10 cellular contexts compared by ENCODE assay signal in the genomic region with DNA sequence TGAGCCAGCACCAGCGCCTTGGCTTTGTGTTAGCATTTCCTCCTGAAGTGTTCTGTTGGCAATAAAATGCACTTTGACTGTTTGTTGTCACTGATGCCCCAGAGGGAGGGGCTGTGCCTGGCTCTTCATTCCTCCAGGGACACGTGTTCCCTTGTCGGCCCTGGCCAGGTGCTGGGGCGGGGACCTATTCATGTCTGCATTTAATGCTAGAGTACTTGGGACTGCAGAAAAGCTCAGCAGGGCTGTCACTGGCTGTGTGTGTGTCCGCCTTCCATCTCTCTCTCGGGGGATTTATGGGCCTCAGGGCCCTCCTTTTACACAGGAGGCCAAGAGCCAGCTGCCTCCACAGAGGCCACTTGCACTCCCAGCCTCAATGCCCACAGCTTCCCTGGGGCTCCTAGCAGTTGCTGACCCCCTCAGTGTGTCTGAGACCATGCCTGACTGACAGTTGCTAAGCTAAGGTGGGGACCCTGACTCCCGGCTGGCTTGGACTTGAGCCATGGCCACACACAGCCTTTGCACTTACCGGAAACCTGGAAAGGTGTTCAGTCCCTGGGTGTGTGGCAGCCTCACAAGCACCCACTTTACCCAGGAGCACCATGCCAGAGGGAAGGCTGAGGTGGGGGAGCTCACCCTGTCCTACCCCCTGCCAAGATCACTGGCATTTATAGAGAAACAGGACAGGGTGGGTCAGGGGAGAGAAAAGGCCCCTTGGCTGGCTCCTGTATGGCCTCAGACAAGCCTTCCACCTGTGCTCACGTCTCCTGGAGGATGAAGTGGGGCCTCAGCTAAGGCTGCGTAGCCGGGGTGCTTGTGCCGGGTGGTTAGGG. TPM values are rescaled to one million over a fixed set of nuclear protein-coding genes. Genes with fewer than 3 reads are reported as not detected.
DNase-seq lines count a peak whose midpoint lies in the region; ATAC-seq and TF ChIP-seq lines count a peak whose summit lies in the region.
"Had no signal": no experiment of that assay in that cellular context is flagged by ENCODE, and none has a peak within 500 bp of the region (broad histone marks: within the 10 kb centered on the region; RNA-seq: fewer than 3 reads in every experiment).

No MANE protein-coding gene starts in this region.

- WGBS in ovary, 3 donors, result 64 to 73% (median 65%) methylated on average over 11 to 12 of the region's 12 CpGs

- H3K4me1 ChIP-seq in foreskin keratinocyte, result peaks cover 14% of the 10 kb centered on the region
- peaks cover 5% of the 10 kb centered on the region for H3K4me1 ChIP-seq in ovary (ENCODE audit: insufficient read depth)

- ATAC-seq in foreskin keratinocyte (peak; percentile 30), GM19328 (IDR thresholded peaks at IDR 0.05; ENCODE audit: unreplicated experiment) (no peak)

- H3K9me3 ChIP-seq in ovary, result no peaks in the 10 kb centered on the region

- TF ChIP-seq POLR2A in ovary (IDR thresholded peaks at IDR 0.05), result no peak

- H3K36me3 ChIP-seq in ovary, result no peaks in the 10 kb centered on the region

- DNase-seq in ELF-1 (ENCODE audit: low read depth, low spot score), result peak; percentile 82
- DNase-seq in NCI-H526 treated with DMSO at 0.1 percent for 48 hours (lab: John Stamatoyannopoulos, UW), result peak; percentile 64
- peak in 1 of 2 donors; percentile 64 for DNase-seq in foreskin keratinocyte
- peak in 3 of 5 donors; percentile 26 to 36 (median 32) for DNase-seq in ovary
- no peak for DNase-seq in activated effector memory CD4-positive, alpha-beta T cell treated with anti-CD3 and anti-CD28 coated beads, Interleukin-2, amount 50 U/mL, for 16 hours
- DNase-seq in activated T-cell treated with anti-CD3 and anti-CD28 coated beads, Interleukin-2, amount 50 U/mL, for 1 hour, result no peak
- no peak for DNase-seq in nucleus accumbens (lab: John Stamatoyannopoulos, UW)
- DNase-seq: activated CD4-positive, alpha-beta T cell treated with anti-CD3 and anti-CD28 coated beads, Interleukin-2, amount 10 ng/mL, durations not matched to agents 24 days and 14 days; HCEC 1CT had no signal

- TF ChIP-seq CTCF in foreskin keratinocyte (conservative IDR thresholded peaks at IDR 0.05) (no peak), ovary (IDR thresholded peaks at IDR 0.05) (no peak)

- H3K27ac ChIP-seq in foreskin keratinocyte (peak overlapping the region; percentile 16), ovary (peak overlapping the region; percentile 29 to 30)

- H3K27me3 ChIP-seq in foreskin keratinocyte (no peaks in the 10 kb centered on the region), ovary (no peaks in the 10 kb centered on the region)

- no peak for TF ChIP-seq EP300 in ovary (IDR thresholded peaks at IDR 0.05)

- intact Hi-C loops in ovary (cut with DNase I), result loop anchor here (5.0 to 10.0 kb wide), 5 partner anchors 84 to 382 kb away; a partner anchor contains a TSS

- H3K4me3 ChIP-seq in ovary, result no peak overlapping the region

RNA-seq across cellular contexts. Expression of a gene that starts 27.8 kb away (rescaled TPM):
- total RNA-seq in foreskin keratinocyte, result 35.0 and 35.9 TPM in 2 replicates
- polyA plus RNA-seq in foreskin keratinocyte, result 19.7 and 20.6 TPM in 2 replicates
- total RNA-seq in ovary, result 10 to 100 TPM in 5 of 7 donors, 1 to 10 TPM in 2; 9.0 to 20.2 (median 10.4) TPM
- polyA plus RNA-seq in ovary, result 10 to 100 TPM in 1 of 2 donors, 1 to 10 TPM in 1; 1.4 to 11.5 TPM

RNA-seq across cellular contexts. Expression of a gene that starts 32.8 kb away (rescaled TPM):
- 49.3 and 59.0 TPM in 2 replicates for total RNA-seq in foreskin keratinocyte
- 47.0 and 56.0 TPM in 2 replicates for polyA plus RNA-seq in foreskin keratinocyte
- total RNA-seq in ovary, result 10 to 100 TPM; 11.1 to 44.3 (median 13.2) TPM
- 10 to 100 TPM in 1 of 2 donors, 1 to 10 TPM in 1; 9.5 to 12.1 TPM for polyA plus RNA-seq in ovary

Comparison
In these comparisons a context has a peak if more than half of its experiments do, and no peak if none do; other contexts are left out.
1. DNase-seq: peak in ELF-1 (single experiment), NCI-H526 treated with DMSO at 0.1 percent for 48 hours (single experiment) and ovary (3 of 5); none in activated effector memory CD4-positive, alpha-beta T cell treated with anti-CD3 and anti-CD28 coated beads, Interleukin-2, amount 50 U/mL, for 16 hours (single experiment), activated T-cell treated with anti-CD3 and anti-CD28 coated beads, Interleukin-2, amount 50 U/mL, for 1 hour (single experiment) and nucleus accumbens (0 of 56).